ENCODE assay signal across 8 cellular contexts in the genomic region with DNA sequence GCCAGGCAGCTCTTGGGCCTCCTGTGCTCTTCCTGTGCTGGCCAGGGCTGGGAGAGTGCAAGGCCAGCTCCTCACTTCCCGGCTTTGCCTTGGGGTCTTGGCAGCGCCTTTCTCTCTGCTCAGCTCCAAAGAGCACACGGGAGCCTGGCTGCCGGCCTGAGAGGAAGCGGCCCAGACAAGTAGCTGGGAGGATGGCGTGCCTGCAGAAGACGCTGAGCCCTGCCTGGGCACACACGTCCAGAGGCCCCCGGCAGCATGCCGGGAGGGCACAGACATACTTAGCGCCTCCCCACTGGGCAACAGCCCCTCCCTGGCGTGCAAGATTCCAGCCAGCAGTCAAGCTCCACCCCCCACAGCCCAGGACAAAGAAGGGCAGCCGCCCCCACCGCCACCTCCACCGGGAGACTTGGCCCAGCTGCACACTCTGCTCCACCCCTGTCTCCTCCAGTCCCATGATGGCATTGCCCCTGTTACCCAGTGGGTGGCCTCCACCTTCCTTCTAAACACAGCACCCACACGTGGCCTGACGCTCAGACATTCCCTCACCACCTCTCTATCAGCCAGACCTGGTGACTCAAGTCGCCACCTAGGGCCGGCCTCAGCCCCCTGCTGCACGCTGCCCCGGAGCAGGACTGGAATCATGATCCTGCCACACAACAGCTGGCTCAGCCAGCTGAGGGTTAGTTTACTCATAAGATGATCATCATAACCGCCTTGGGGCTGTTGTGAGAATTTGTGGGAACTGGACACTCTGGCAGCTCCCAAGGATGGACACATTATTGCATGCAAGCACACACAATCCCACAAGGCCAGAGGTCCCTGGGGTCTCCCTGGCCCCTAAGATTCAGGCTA. TPM values are rescaled to one million over a fixed set of nuclear protein-coding genes. Genes with fewer than 3 reads are reported as not detected.
DNase-seq lines count a peak whose midpoint lies in the region; ATAC-seq and TF ChIP-seq lines count a peak whose summit lies in the region.

No MANE protein-coding gene starts in this region.

- H2AFZ ChIP-seq in GM23338, result peak overlapping the region; percentile 99

- ATAC-seq in CD8-positive, alpha-beta T cell, result peak; percentile 89
- ATAC-seq in GM23338 (peak; percentile 79), memory B cell (ENCODE audit: low read depth) (peak; percentile 96), HG02571 (IDR thresholded peaks at IDR 0.05; ENCODE audit: unreplicated experiment) (no peak)

- no peak for TF ChIP-seq CTCF in CD8-positive, alpha-beta T cell (IDR thresholded peaks at IDR 0.05)
- TF ChIP-seq CTCF in GM23338 (conservative IDR thresholded peaks at IDR 0.05; ENCODE audit: low read depth in 2 of 2), result peak; percentile 57 to 72

- no peak overlapping the region for H3K27ac Mint-ChIP-seq in CD8-positive, alpha-beta T cell
- peak overlapping the region; percentile 68; the same call in 1 of the 2 replicates for H3K27ac Mint-ChIP-seq in GM23338
- peak overlapping the region; percentile 2 for H3K27ac Mint-ChIP-seq in memory B cell

- peak overlapping the region; percentile 26 for H3K4me3 Mint-ChIP-seq in CD8-positive, alpha-beta T cell
- H3K4me3 Mint-ChIP-seq in GM23338 (peak overlapping the region; percentile 63), memory B cell (peak overlapping the region; percentile 51)

- H3K27ac ChIP-seq in CD8-positive, alpha-beta T cell (ENCODE audit: low read depth, low read length), result no peak overlapping the region
- H3K27ac ChIP-seq in GM23338 (ENCODE audit: low read depth), result no peak overlapping the region
- no peak overlapping the region for H3K27ac ChIP-seq in effector memory CD4-positive, alpha-beta T cell (ENCODE audit: insufficient read depth, low read length, poor library complexity, severe bottlenecking)

- CTCF ChIA-PET in CD8-positive, alpha-beta T cell (lab: Charles Lee), result interaction anchor here (0.6 to 3.5 kb wide), 18 partner anchors 8 to 742 kb away, joined by 3 to 12 read pairs (median 4); partner anchors contain the start of genes COL1A1 and PDK2

- H3K9me2 ChIP-seq in GM23338 (ENCODE audit: insufficient read depth), result no peaks in the 10 kb centered on the region

- intact Hi-C loops in CD8-positive, alpha-beta T cell (cut with DNase I, micrococcal nuclease), result no loop called here

- H3K79me2 ChIP-seq in GM23338 (replicated peaks; ENCODE audit: insufficient read depth), result no peaks in the 10 kb centered on the region

- peak in 5 of 7 experiments; percentile 22 to 64 (median 49) for DNase-seq in CD8-positive, alpha-beta T cell
- peak; percentile 80 for DNase-seq in GM23338 (ENCODE audit: low spot score)
- peak; percentile 90 for DNase-seq in NCI-H2196 treated with DMSO at 0.1 percent for 48 hours (lab: John Stamatoyannopoulos, UW; ENCODE audit: unreplicated experiment)
- DNase-seq in activated CD4-positive, alpha-beta T cell treated with anti-CD3 and anti-CD28 coated beads, Interleukin-2, amount 50 U/mL, for 4 hours, result peak; percentile 41 to 43
- DNase-seq in effector memory CD4-positive, alpha-beta T cell, result peak; percentile 12 to 41 (median 27)
- peak; percentile 49 to 50 for DNase-seq in memory B cell (ENCODE audit: low spot score in 2 of 2)
- DNase-seq in stimulated activated naive CD4-positive, alpha-beta T cell treated with Interleukin-2 at 50 U/mL for 16 hours (lab: John Stamatoyannopoulos, UW), result peak; percentile 23

- H3K27me3 Mint-ChIP-seq in CD8-positive, alpha-beta T cell (ENCODE audit: low read depth), result peaks cover 2% of the 10 kb centered on the region
- H3K27me3 Mint-ChIP-seq in GM23338 (ENCODE audit: insufficient read depth, low read depth, poor library complexity) (peaks cover 17% of the 10 kb centered on the region), memory B cell (no peaks in the 10 kb centered on the region)

- peaks cover 4% of the 10 kb centered on the region for H3K4me1 ChIP-seq in CD8-positive, alpha-beta T cell (ENCODE audit: insufficient read depth, low read length)
- H3K4me1 ChIP-seq in GM23338 (ENCODE audit: insufficient read depth), result peaks cover 20% of the 10 kb centered on the region
- no peaks in the 10 kb centered on the region for H3K4me1 ChIP-seq in effector memory CD4-positive, alpha-beta T cell (ENCODE audit: control insufficient read depth, insufficient read depth, low read length, poor library complexity, severe bottlenecking)

- no peaks in the 10 kb centered on the region for H3K9me3 ChIP-seq in CD8-positive, alpha-beta T cell (ENCODE audit: low read length)
- no peaks in the 10 kb centered on the region for H3K9me3 ChIP-seq in effector memory CD4-positive, alpha-beta T cell (ENCODE audit: control insufficient read depth, low read length)

- no peaks in the 10 kb centered on the region for H3K36me3 ChIP-seq in CD8-positive, alpha-beta T cell (ENCODE audit: insufficient read depth, low read length)
- no peaks in the 10 kb centered on the region for H3K36me3 ChIP-seq in GM23338 (ENCODE audit: insufficient read depth)
- no peaks in the 10 kb centered on the region for H3K36me3 ChIP-seq in effector memory CD4-positive, alpha-beta T cell (ENCODE audit: control insufficient read depth, insufficient read depth, low read length)

- no peaks in the 10 kb centered on the region for H3K36me3 Mint-ChIP-seq in CD8-positive, alpha-beta T cell
- H3K36me3 Mint-ChIP-seq in GM23338 (ENCODE audit: low read depth), result no peaks in the 10 kb centered on the region; the same call in 2 of the 3 replicates
- H3K36me3 Mint-ChIP-seq in memory B cell, result no peaks in the 10 kb centered on the region

- POLR2A ChIA-PET in CD8-positive, alpha-beta T cell (lab: Charles Lee), result interaction anchor here (0.8 kb wide), 1 partner anchor 9 kb away, joined by 3 read pairs; no protein-coding TSS in a partner anchor

- H4K20me1 ChIP-seq in GM23338 (replicated peaks; ENCODE audit: insufficient read depth), result no peaks in the 10 kb centered on the region

- H3K9me3 Mint-ChIP-seq in CD8-positive, alpha-beta T cell, result no peaks in the 10 kb centered on the region
- H3K9me3 Mint-ChIP-seq in GM23338 (no peaks in the 10 kb centered on the region), memory B cell (no peaks in the 10 kb centered on the region)

- H3K4me1 Mint-ChIP-seq in CD8-positive, alpha-beta T cell (ENCODE audit: low read depth), result peaks cover 3% of the 10 kb centered on the region
- H3K4me1 Mint-ChIP-seq in GM23338 (peaks cover 34% of the 10 kb centered on the region), memory B cell (peaks cover 15% of the 10 kb centered on the region)

- H3F3A ChIP-seq in GM23338 (replicated peaks; ENCODE audit: low read depth), result 0 out of 2 replicates have a peak, but pooled peaks cover 8% of the 10 kb centered on the region

- no peak overlapping the region for H3K4me3 ChIP-seq in CD8-positive, alpha-beta T cell (ENCODE audit: low read depth, low read length)
- H3K4me3 ChIP-seq in GM23338, result peak overlapping the region; percentile 49
- H3K4me3 ChIP-seq in effector memory CD4-positive, alpha-beta T cell (ENCODE audit: insufficient read depth, low read depth, low read length, poor library complexity, severe bottlenecking), result no peak overlapping the region

- H3K4me2 ChIP-seq in GM23338, result peak overlapping the region; percentile 81

- no peaks in the 10 kb centered on the region for H3K27me3 ChIP-seq in CD8-positive, alpha-beta T cell (ENCODE audit: insufficient read depth, low read length)
- no peaks in the 10 kb centered on the region for H3K27me3 ChIP-seq in GM23338 (ENCODE audit: insufficient read depth)
- H3K27me3 ChIP-seq in effector memory CD4-positive, alpha-beta T cell (replicated peaks; ENCODE audit: control insufficient read depth, insufficient read depth, low read length, poor library complexity, severe bottlenecking), result no peaks in the 10 kb centered on the region

TF ChIP-seq in GM23338, 12 proteins besides CTCF, POLR2A, EP300 and RAD21:
- TF ChIP-seq CREB1 (CRISPR knock-in tag; IDR thresholded peaks at IDR 0.05; ENCODE audit: low read depth) (0 out of 2 replicates have a peak, but pooled peaks have one; percentile 20), JUNB (IDR thresholded peaks at IDR 0.05; ENCODE audit: unreplicated experiment) (no peak)

RNA-seq across cellular contexts. Expression of gene SGCA, which starts 12.4 kb away (rescaled TPM):
- under 1 TPM in 1 of 2 experiments, not detected in 1; 0.25 TPM for total RNA-seq in CD8-positive, alpha-beta T cell
- not detected in 2 replicates for total RNA-seq in GM23338 (2014; rRNA removed; shearing (Covaris generic))
- polyA plus RNA-seq in GM23338 (2016; fragmentation: Nextera tagmentation; extraction: Ambion mirVana), result 0.19 TPM in 1 of 2 replicates, not detected in the other

RNA-seq across cellular contexts. Expression of gene COL1A1, which starts 23.2 kb away (rescaled TPM):
- 10 to 100 TPM; 37.2 to 43.8 TPM for total RNA-seq in CD8-positive, alpha-beta T cell
- 27.9 and 34.3 TPM in 2 replicates for total RNA-seq in GM23338 (2014; rRNA removed; shearing (Covaris generic))
- polyA plus RNA-seq in GM23338 (2016; fragmentation: Nextera tagmentation; extraction: Ambion mirVana), result 21.2 and 22.4 TPM in 2 replicates

RNA-seq across cellular contexts. Expression of gene PPP1R9B, which starts 27.7 kb away (rescaled TPM):
- total RNA-seq in CD8-positive, alpha-beta T cell, result 10 to 100 TPM; 64.3 TPM
- 10.1 and 10.5 TPM in 2 replicates for total RNA-seq in GM23338 (2014; rRNA removed; shearing (Covaris generic))
- polyA plus RNA-seq in GM23338 (2016; fragmentation: Nextera tagmentation; extraction: Ambion mirVana), result 1.9 and 2.1 TPM in 2 replicates

RNA-seq across cellular contexts. Expression of gene SAMD14, which starts 48.2 kb away (rescaled TPM):
- total RNA-seq in CD8-positive, alpha-beta T cell, result under 1 TPM; 0.31 to 0.62 TPM
- total RNA-seq in GM23338 (2014; rRNA removed; shearing (Covaris generic)), result 1.3 and 4.7 TPM in 2 replicates
- polyA plus RNA-seq in GM23338 (2016; fragmentation: Nextera tagmentation; extraction: Ambion mirVana), result 0.70 and 0.97 TPM in 2 replicates

Comparison
In these comparisons a context has a peak if more than half of its experiments do, and no peak if none do; other contexts are left out.
1. DNase-seq: peak in every context shown above with its lines; median percentile 90 in NCI-H2196 treated with DMSO at 0.1 percent for 48 hours; 80 in GM23338; 50 in memory B cell; 49 in CD8-positive, alpha-beta T cell; 42 in activated CD4-positive, alpha-beta T cell treated with anti-CD3 and anti-CD28 coated beads, Interleukin-2, amount 50 U/mL, for 4 hours; 27 in effector memory CD4-positive, alpha-beta T cell; 23 in stimulated activated naive CD4-positive, alpha-beta T cell treated with Interleukin-2 at 50 U/mL for 16 hours.